ENCODE assay signal across 8 cellular contexts in genomic region chr5:180873628-180874520, GRCh38. TPM values are rescaled to one million over a fixed set of nuclear protein-coding genes. Genes with fewer than 3 reads are reported as not detected.
DNase-seq lines count a peak whose midpoint lies in the region; ATAC-seq, FAIRE-seq and TF ChIP-seq lines count a peak whose summit lies in the region.

No MANE protein-coding gene starts in this region.

- H3K27ac ChIP-seq in left ventricle myocardium inferior (replicated peaks) (no peak overlapping the region), upper lobe of left lung (peak overlapping the region; percentile 50 to 70 (median 55)), RWPE1 (no peak overlapping the region)

- H3K9me3 ChIP-seq in left ventricle myocardium inferior (replicated peaks), result no peaks in the 10 kb centered on the region
- no peaks in the 10 kb centered on the region for H3K9me3 ChIP-seq in upper lobe of left lung

- POLR2A ChIA-PET in RWPE1 (lab: Yijun Ruan, JAX; ENCODE audit: low non-redundant PET), result no interaction called here

- TF ChIP-seq CTCF in left ventricle myocardium inferior (IDR thresholded peaks at IDR 0.05; ENCODE audit: borderline replicate concordance), result no peak
- no peak for TF ChIP-seq CTCF in upper lobe of left lung (IDR thresholded peaks at IDR 0.05)
- TF ChIP-seq CTCF in RWPE1 (conservative IDR thresholded peaks at IDR 0.05; ENCODE audit: low read depth), result no peak

- no peak for FAIRE-seq in RCC 7860 (lab: Jason Lieb, UNC)

- no peak overlapping the region for H3K4me3 ChIP-seq in left ventricle myocardium inferior
- no peak overlapping the region for H3K4me3 ChIP-seq in upper lobe of left lung

- ATAC-seq in left ventricle myocardium superior (peak; percentile 54), esophagus mucosa (peak; percentile 69), upper lobe of left lung (ENCODE audit: low FRiP score in 2 of 2) (peak; percentile 60 to 81), GM18517 (IDR thresholded peaks at IDR 0.05; ENCODE audit: unreplicated experiment) (no peak)

- no peaks in the 10 kb centered on the region for H3K36me3 ChIP-seq in left ventricle myocardium inferior
- H3K36me3 ChIP-seq in upper lobe of left lung, result no peaks in the 10 kb centered on the region

- H3K27me3 ChIP-seq in left ventricle myocardium inferior (ENCODE audit: low read depth) (no peaks in the 10 kb centered on the region), upper lobe of left lung (no peaks in the 10 kb centered on the region)

- no peak for TF ChIP-seq EP300 in upper lobe of left lung (IDR thresholded peaks at IDR 0.05)

- TF ChIP-seq POLR2A in upper lobe of left lung (IDR thresholded peaks at IDR 0.05), result no peak

- intact Hi-C loops in left ventricle myocardium superior (cut with micrococcal nuclease), result no loop called here
- intact Hi-C loops in left ventricle myocardium inferior (cut with micrococcal nuclease), result no loop called here

- DNase-seq in left ventricle myocardium superior, result no peak
- no peak for DNase-seq in left ventricle myocardium inferior
- peak; percentile 33 for DNase-seq in RCC 7860 (ENCODE audit: low spot score)
- peak in 1 of 2 donors; percentile 74 for DNase-seq in upper lobe of left lung
- DNase-seq in AG08395 (ENCODE audit: low spot score), result no peak
- DNase-seq in RWPE1 (ENCODE audit: low spot score), result no peak

- CTCF ChIA-PET in RWPE1 (lab: Yijun Ruan, JAX), result interaction anchor here (1.1 kb wide), 1 partner anchor 299 kb away, joined by 3 read pairs; no protein-coding TSS in a partner anchor

- WGBS in upper lobe of left lung, 2 donors, result 59 to 67% methylated on average over 13 of the region's 13 CpGs

- H3K4me1 ChIP-seq in left ventricle myocardium inferior, result no peaks in the 10 kb centered on the region
- H3K4me1 ChIP-seq in upper lobe of left lung, result peaks cover under 1 to 17% (median 6%) of the 10 kb centered on the region in 4 donors

RNA-seq across cellular contexts. Expression of gene ZFP62, which starts 12.8 kb away (rescaled TPM):
- total RNA-seq in left ventricle myocardium superior (15.2 TPM), left ventricle myocardium inferior (15.9 TPM), esophagus mucosa (12.9 TPM), upper lobe of left lung (10 to 100 TPM; 19.6 to 41.2 (median 26.1) TPM)

RNA-seq across cellular contexts. Expression of gene BTNL8, which starts 25.1 kb away (rescaled TPM):
- total RNA-seq in left ventricle myocardium superior (0.27 TPM), left ventricle myocardium inferior (0.58 TPM), esophagus mucosa (not detected), upper lobe of left lung (10 to 100 TPM in 1 of 6 donors, 1 to 10 TPM in 4, not detected in 1; 1.2 to 10.0 (median 3.6) TPM)

Comparison
In these comparisons a context has a peak if more than half of its experiments do, and no peak if none do; other contexts are left out.
1. H3K27ac ChIP-seq: peak in upper lobe of left lung (4 of 4); none in left ventricle myocardium inferior (single experiment) and RWPE1 (single experiment).